Comparison of ENCODE assay signal across 14 cellular contexts in the genomic region with DNA sequence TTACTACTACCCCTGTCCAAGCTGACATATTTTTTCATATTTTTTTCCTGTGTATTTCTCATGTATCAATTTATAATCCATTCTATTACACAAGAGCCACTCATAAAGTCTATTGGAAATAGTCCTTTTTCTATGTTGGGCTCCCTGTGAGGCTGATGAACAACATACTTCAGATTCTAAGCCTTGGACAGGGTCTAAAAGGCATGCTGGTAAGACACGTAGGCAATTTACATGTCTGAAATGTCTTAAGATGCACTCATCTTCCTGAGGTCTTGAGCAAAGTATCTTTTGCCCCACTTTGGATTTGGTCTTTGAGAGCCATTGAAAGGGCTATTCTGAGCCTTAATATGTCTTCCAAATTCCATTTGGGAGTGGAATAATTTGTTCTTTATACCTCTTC.
"Had no signal": no experiment of that assay in that cellular context is flagged by ENCODE, and none has a peak within 500 bp of the region (broad histone marks: within the 10 kb centered on the region; RNA-seq: fewer than 3 reads in every experiment).

No MANE protein-coding gene starts in this region.

- H3K27me3 Mint-ChIP-seq: naive B cell, progenitor cell of endocrine pancreas had no signal

- H3K4me3 Mint-ChIP-seq: naive B cell, nephron had no signal

- H3K4me1 Mint-ChIP-seq: naive B cell, nephron had no signal

- H3K27ac Mint-ChIP-seq: nephron had no signal

- DNase-seq: dermis blood vessel endothelial cell; esophagus squamous epithelium; kidney glomerular epithelial cell; mesendoderm; naive B cell; occipital lobe; pancreas; right cardiac atrium; stimulated activated CD4-positive, alpha-beta T cell treated with anti-CD3 and anti-CD28 coated beads, Interleukin-2, amount 100 ng/mL, for 48 hours; stimulated activated naive CD4-positive, alpha-beta T cell treated with Interleukin-2 at 50 U/mL for 16 hours; thyroid gland; upper lobe of right lung had no signal
